Comparison of ENCODE assay signal across 1 cellular context in genomic region chr22:39996732-39997131, GRCh38.
TF ChIP-seq lines count a peak whose summit lies in the region.

No MANE protein-coding gene starts in this region.

TF ChIP-seq in HepG2, 621 proteins besides CTCF, POLR2A, EP300 and RAD21:
- no peak for TF ChIP-seq ZNF75D (CRISPR knock-in tag; IDR thresholded peaks at IDR 0.05; ENCODE audit: borderline replicate concordance)
- TF ChIP-seq ZSCAN29 (CRISPR knock-in tag; conservative IDR thresholded peaks at IDR 0.05) = no peak
- 0 out of 2 replicates have a peak, but pooled peaks have one; percentile 30 for TF ChIP-seq ATF7 (IDR thresholded peaks at IDR 0.05)
- TF ChIP-seq ATF7 (CRISPR knock-in tag; IDR thresholded peaks at IDR 0.05) = no peak
- no peak for TF ChIP-seq ZMYM3 (CRISPR knock-in tag; IDR thresholded peaks at IDR 0.05)
- TF ChIP-seq YY1 (IDR thresholded peaks at IDR 0.05; ENCODE audit: insufficient read depth, insufficient replicate concordance, low read depth, low read length) = no peak
- no peak for TF ChIP-seq SP1 (IDR thresholded peaks at IDR 0.05)
- TF ChIP-seq SP1 (CRISPR knock-in tag; IDR thresholded peaks at IDR 0.05) = no peak
